In genomic region chr19:15902898-15903297, GRCh38 we compare ENCODE assay signal across 14 cellular contexts. TPM values are rescaled to one million over a fixed set of nuclear protein-coding genes. Genes with fewer than 3 reads are reported as not detected.
"Had no signal": no experiment of that assay in that cellular context is flagged by ENCODE, and none has a peak within 500 bp of the region (broad histone marks: within the 10 kb centered on the region; RNA-seq: fewer than 3 reads in every experiment).

No MANE protein-coding gene starts in this region.

RNA-seq across cellular contexts. Expression of gene CYP4F2, which starts 5.0 kb away (rescaled TPM):
- total RNA-seq: activated B cell treated with CpG ODN at 0.5 μM for 24 hours; activated CD4-positive, alpha-beta memory T cell treated with anti-CD3 and anti-CD28 coated beads for 36 hours; activated CD4-positive, alpha-beta memory T cell treated with anti-CD3 and anti-CD28 coated beads, Interleukin-2, amount 10 ng/mL, durations not matched to agents 7 days and 5 days; activated CD4-positive, alpha-beta T cell treated with anti-CD3 and anti-CD28 coated beads for 36 hours; activated CD4-positive, alpha-beta T cell treated with anti-CD3 and anti-CD28 coated beads, Interleukin-2, amount 10 ng/mL, durations not matched to agents 7 days and 5 days; activated CD8-positive, alpha-beta memory T cell treated with anti-CD3 and anti-CD28 coated beads, Interleukin-2, amount 10 ng/mL, durations not matched to agents 7 days and 5 days; activated CD8-positive, alpha-beta T cell treated with anti-CD3 and anti-CD28 coated beads, Interleukin-2, amount 10 ng/mL, durations not matched to agents 7 days and 5 days; T-helper 1 cell treated with Interleukin-12 subunit alpha and Interleukin-12 subunit beta and Interleukin-4 antibody, amounts not matched to agents 30 ng/mL and 1 ng/mL, for 36 hours; T-helper 17 cell; T-helper 2 cell treated with Interferon-gamma antibody and Interleukin-4, amounts not matched to agents 100 ng/mL and 5 ng/mL, for 36 hours had no signal

RNA-seq across cellular contexts. Expression of gene CYP4F11, which starts 31.4 kb away (rescaled TPM):
- total RNA-seq: activated B cell treated with CpG ODN at 0.5 μM for 24 hours; activated CD4-positive, alpha-beta memory T cell treated with anti-CD3 and anti-CD28 coated beads for 36 hours; activated CD4-positive, alpha-beta memory T cell treated with anti-CD3 and anti-CD28 coated beads, Interleukin-2, amount 10 ng/mL, durations not matched to agents 7 days and 5 days; activated CD4-positive, alpha-beta T cell treated with anti-CD3 and anti-CD28 coated beads for 36 hours; activated CD4-positive, alpha-beta T cell treated with anti-CD3 and anti-CD28 coated beads, Interleukin-2, amount 10 ng/mL, durations not matched to agents 7 days and 5 days; activated CD8-positive, alpha-beta memory T cell treated with anti-CD3 and anti-CD28 coated beads for 36 hours; activated CD8-positive, alpha-beta memory T cell treated with anti-CD3 and anti-CD28 coated beads, Interleukin-2, amount 10 ng/mL, durations not matched to agents 7 days and 5 days; activated CD8-positive, alpha-beta T cell treated with anti-CD3 and anti-CD28 coated beads for 36 hours; activated CD8-positive, alpha-beta T cell treated with anti-CD3 and anti-CD28 coated beads, Interleukin-2, amount 10 ng/mL, durations not matched to agents 7 days and 5 days; T-helper 1 cell treated with Interleukin-12 subunit alpha and Interleukin-12 subunit beta and Interleukin-4 antibody, amounts not matched to agents 30 ng/mL and 1 ng/mL, for 36 hours; T-helper 17 cell; T-helper 2 cell treated with Interferon-gamma antibody and Interleukin-4, amounts not matched to agents 100 ng/mL and 5 ng/mL, for 36 hours; WTC11 had no signal

RNA-seq across cellular contexts. Expression of gene OR10H4, which starts 45.9 kb away (rescaled TPM):
- total RNA-seq: activated B cell treated with CpG ODN at 0.5 μM for 24 hours; activated CD4-positive, alpha-beta memory T cell treated with anti-CD3 and anti-CD28 coated beads for 36 hours; activated CD4-positive, alpha-beta memory T cell treated with anti-CD3 and anti-CD28 coated beads, Interleukin-2, amount 10 ng/mL, durations not matched to agents 7 days and 5 days; activated CD4-positive, alpha-beta T cell treated with anti-CD3 and anti-CD28 coated beads for 36 hours; activated CD4-positive, alpha-beta T cell treated with anti-CD3 and anti-CD28 coated beads, Interleukin-2, amount 10 ng/mL, durations not matched to agents 7 days and 5 days; activated CD8-positive, alpha-beta memory T cell treated with anti-CD3 and anti-CD28 coated beads for 36 hours; activated CD8-positive, alpha-beta memory T cell treated with anti-CD3 and anti-CD28 coated beads, Interleukin-2, amount 10 ng/mL, durations not matched to agents 7 days and 5 days; activated CD8-positive, alpha-beta T cell treated with anti-CD3 and anti-CD28 coated beads for 36 hours; activated CD8-positive, alpha-beta T cell treated with anti-CD3 and anti-CD28 coated beads, Interleukin-2, amount 10 ng/mL, durations not matched to agents 7 days and 5 days; T-cell; T-helper 1 cell treated with Interleukin-12 subunit alpha and Interleukin-12 subunit beta and Interleukin-4 antibody, amounts not matched to agents 30 ng/mL and 1 ng/mL, for 36 hours; T-helper 17 cell; T-helper 2 cell treated with Interferon-gamma antibody and Interleukin-4, amounts not matched to agents 100 ng/mL and 5 ng/mL, for 36 hours; WTC11 had no signal
